23 cellular contexts compared by ENCODE assay signal in the genomic region with DNA sequence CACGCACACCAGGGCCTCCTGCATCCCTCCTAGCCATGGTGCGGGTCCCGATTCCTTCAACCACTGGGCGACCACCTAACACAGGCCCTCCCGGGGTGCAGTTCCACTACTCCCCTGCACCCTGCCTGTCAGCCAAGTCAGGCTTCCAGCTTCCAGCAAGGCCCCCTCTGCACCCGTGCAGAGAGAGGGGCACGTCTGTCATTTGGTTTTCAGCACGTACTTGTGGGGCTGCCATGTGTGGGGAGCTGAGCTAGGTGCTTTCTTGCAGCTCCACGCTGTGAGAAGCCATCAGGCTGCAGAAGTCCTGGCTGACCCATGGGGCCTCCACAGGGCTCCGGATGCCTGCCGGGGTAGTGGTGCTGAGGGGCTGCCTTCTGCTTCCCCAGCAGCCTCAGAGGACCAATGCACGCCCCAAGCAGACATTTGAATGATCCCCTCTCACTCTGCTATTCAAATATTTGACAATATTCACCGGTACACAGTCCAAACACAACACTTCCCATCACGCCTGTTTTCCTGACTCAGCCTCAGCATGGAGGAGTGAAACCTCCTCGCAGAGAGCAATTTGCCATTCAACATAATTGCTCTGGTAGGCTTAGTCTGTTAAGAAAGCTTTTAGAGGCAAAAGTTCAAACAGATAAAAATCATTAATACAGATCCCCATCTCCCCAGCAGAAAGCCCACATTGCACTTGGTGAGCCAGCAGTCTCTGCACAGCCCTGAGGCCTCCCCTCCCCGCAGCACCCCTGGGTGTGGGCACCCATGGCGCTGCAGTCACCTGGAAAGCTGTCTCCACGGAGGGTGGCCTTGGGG.
"Had no signal": no experiment of that assay in that cellular context is flagged by ENCODE, and none has a peak within 500 bp of the region (broad histone marks: within the 10 kb centered on the region; RNA-seq: fewer than 3 reads in every experiment).

No MANE protein-coding gene starts in this region.

- H3K27me3 ChIP-seq: neutrophil, tibial nerve, upper lobe of left lung had no signal

- H3K4me1 ChIP-seq: prostate gland, tibial nerve, upper lobe of left lung had no signal

- H3K9me3 ChIP-seq: prostate gland, thoracic aorta, upper lobe of left lung had no signal

- FAIRE-seq: endometrium, frontal cortex, keratinocyte, urothelium cell line had no signal

- H3K4me3 ChIP-seq: coronary artery, prostate gland, skin epidermis, thoracic aorta, tibial nerve, upper lobe of left lung had no signal

- H3K36me3 Mint-ChIP-seq: immature natural killer cell; naive thymus-derived CD8-positive, alpha-beta T cell; stimulated activated naive B cell treated with anti-CD40 and anti-IgM and Interleukin-4, amounts not matched to agents 10 μg/mL and 1 μg/mL and 100 μg/mL, for 72 hours had no signal

- H3K27ac ChIP-seq: coronary artery, neutrophil, prostate gland, skin epidermis, thoracic aorta, tibial nerve, upper lobe of left lung had no signal

- H3K4me1 Mint-ChIP-seq: immature natural killer cell; naive thymus-derived CD8-positive, alpha-beta T cell; stimulated activated naive B cell treated with anti-CD40 and anti-IgM and Interleukin-4, amounts not matched to agents 10 μg/mL and 1 μg/mL and 100 μg/mL, for 72 hours had no signal

- H3K27me3 Mint-ChIP-seq: stimulated activated naive B cell treated with anti-CD40 and anti-IgM and Interleukin-4, amounts not matched to agents 10 μg/mL and 1 μg/mL and 100 μg/mL, for 72 hours; stimulated activated naive CD8-positive, alpha-beta T cell treated with anti-CD3 and anti-CD28 coated beads, Interleukin-15, Interleukin-2, amounts not matched to agents 100 ng/mL and 50 ng/mL, for 24 hours had no signal

- H3K36me3 ChIP-seq: neutrophil, prostate gland, thoracic aorta, tibial nerve, upper lobe of left lung had no signal

- H3K27ac Mint-ChIP-seq: immature natural killer cell; nephron progenitor cell; stimulated activated naive B cell treated with anti-CD40 and anti-IgM and Interleukin-4, amounts not matched to agents 10 μg/mL and 1 μg/mL and 100 μg/mL, for 72 hours; stimulated activated naive CD8-positive, alpha-beta T cell treated with anti-CD3 and anti-CD28 coated beads, Interleukin-15, Interleukin-2, amounts not matched to agents 100 ng/mL and 50 ng/mL, for 24 hours had no signal

- H3K4me3 Mint-ChIP-seq: immature natural killer cell; naive thymus-derived CD8-positive, alpha-beta T cell; nephron progenitor cell; stimulated activated naive B cell treated with anti-CD40 and anti-IgM and Interleukin-4, amounts not matched to agents 10 μg/mL and 1 μg/mL and 100 μg/mL, for 72 hours; stimulated activated naive CD8-positive, alpha-beta T cell treated with anti-CD3 and anti-CD28 coated beads, Interleukin-15, Interleukin-2, amounts not matched to agents 100 ng/mL and 50 ng/mL, for 24 hours had no signal

- DNase-seq: dermis blood vessel endothelial cell; effector memory CD4-positive, alpha-beta T cell; hypothalamus; immature natural killer cell; mesenchymal stem cell; naive thymus-derived CD8-positive, alpha-beta T cell; nephron progenitor cell; right cardiac atrium; stimulated activated CD4-positive, alpha-beta T cell treated with anti-CD3 and anti-CD28 coated beads, Interleukin-15, amount 100 ng/mL, for 24 hours; stimulated activated CD4-positive, alpha-beta T cell treated with anti-CD3 and anti-CD28 coated beads, Interleukin-2, amount 100 ng/mL, for 48 hours; stimulated activated naive B cell treated with anti-CD40 and anti-IgM and Interleukin-4, amounts not matched to agents 10 μg/mL and 1 μg/mL and 100 μg/mL, for 72 hours; upper lobe of left lung had no signal

- H3K9me3 Mint-ChIP-seq: stimulated activated naive CD8-positive, alpha-beta T cell treated with anti-CD3 and anti-CD28 coated beads, Interleukin-15, Interleukin-2, amounts not matched to agents 100 ng/mL and 50 ng/mL, for 24 hours had no signal
